1 cellular context compared by ENCODE assay signal in genomic region chr17:41688641-41689496, GRCh38.
TF ChIP-seq lines count a peak whose summit lies in the region.

TSS of gene EIF1 (plus strand) at chr17:41688885. CDS start at chr17:41689039, 154 bp downstream.

TF ChIP-seq in HEK293, 187 proteins besides CTCF, POLR2A, EP300 and RAD21 (continued from another document and continues in another):
- peak; percentile 66 for TF ChIP-seq ZBTB26 (tag by site-specific recombination; optimal IDR thresholded peaks at IDR 0.05)
- no peak for TF ChIP-seq ZNF426 (tag by site-specific recombination; IDR thresholded peaks at IDR 0.05)
- TF ChIP-seq ZSCAN18 (tag by site-specific recombination; IDR thresholded peaks at IDR 0.05), result peak; percentile 48; the same call in 1 of the 2 replicates
- no peak for TF ChIP-seq ZNF26 (tag by site-specific recombination; IDR thresholded peaks at IDR 0.05)
- TF ChIP-seq ZNF645 (tag by site-specific recombination; IDR thresholded peaks at IDR 0.05), result peak; percentile 93; the same call in 1 of the 2 replicates
- no peak for TF ChIP-seq ZNF274 (IDR thresholded peaks at IDR 0.05; ENCODE audit: low read length)
- no peak for TF ChIP-seq ZNF274 (tag by site-specific recombination; IDR thresholded peaks at IDR 0.05; ENCODE audit: borderline replicate concordance)
- peak; percentile 61; the same call in 1 of the 2 replicates for TF ChIP-seq ZSCAN4 (tag by site-specific recombination; IDR thresholded peaks at IDR 0.05)
- no peak for TF ChIP-seq ZNF664 (tag by site-specific recombination; IDR thresholded peaks at IDR 0.05)
- peak; percentile 28; the same call in 1 of the 2 replicates for TF ChIP-seq ZFP69B (tag by site-specific recombination; IDR thresholded peaks at IDR 0.05)
- TF ChIP-seq ZNF548 (tag by site-specific recombination; IDR thresholded peaks at IDR 0.05), result no peak
- TF ChIP-seq ZNF449 (tag by site-specific recombination; IDR thresholded peaks at IDR 0.05), result 0 out of 2 replicates have a peak, but pooled peaks have one; percentile 54
- TF ChIP-seq ZSCAN16 (tag by site-specific recombination; IDR thresholded peaks at IDR 0.05), result no peak
- peak; percentile 92 for TF ChIP-seq BCL11A (tag by site-specific recombination; IDR thresholded peaks at IDR 0.05; ENCODE audit: low read depth)
- TF ChIP-seq ZNF394 (tag by site-specific recombination; IDR thresholded peaks at IDR 0.05; ENCODE audit: borderline replicate concordance), result peak; percentile 87; the same call in 1 of the 2 replicates
- 0 out of 2 replicates have a peak, but pooled peaks have one; percentile 62 for TF ChIP-seq ZNF596 (tag by site-specific recombination; IDR thresholded peaks at IDR 0.05)
- TF ChIP-seq ZNF221 (tag by site-specific recombination; IDR thresholded peaks at IDR 0.05; ENCODE audit: borderline replicate concordance), result peak; percentile 26; the same call in 1 of the 2 replicates
- peak; percentile 97 for TF ChIP-seq KLF17 (tag by site-specific recombination; IDR thresholded peaks at IDR 0.05)
- 0 out of 2 replicates have a peak, but pooled peaks have one; percentile 63 for TF ChIP-seq ZSCAN23 (tag by site-specific recombination; IDR thresholded peaks at IDR 0.05)
- TF ChIP-seq AEBP2 (tag by site-specific recombination; IDR thresholded peaks at IDR 0.05; ENCODE audit: borderline replicate concordance), result no peak
- no peak for TF ChIP-seq ZNF549 (tag by site-specific recombination; IDR thresholded peaks at IDR 0.05)
- peak; percentile 85 for TF ChIP-seq ZNF610 (tag by site-specific recombination; IDR thresholded peaks at IDR 0.05; ENCODE audit: borderline replicate concordance)
- peak; percentile 39 for TF ChIP-seq ZNF398 (tag by site-specific recombination; IDR thresholded peaks at IDR 0.05)
- TF ChIP-seq ZXDB (tag by site-specific recombination; IDR thresholded peaks at IDR 0.05), result peak; percentile 81
- peak; percentile 55 for TF ChIP-seq YY2 (tag by site-specific recombination; IDR thresholded peaks at IDR 0.05)
- no peak for TF ChIP-seq ZNF302 (tag by site-specific recombination; IDR thresholded peaks at IDR 0.05; ENCODE audit: low read depth)
- TF ChIP-seq SP3 (tag by site-specific recombination; IDR thresholded peaks at IDR 0.05), result peak; percentile 97
- peak; percentile 46; the same call in 1 of the 2 replicates for TF ChIP-seq ZNF248 (tag by site-specific recombination; IDR thresholded peaks at IDR 0.05)
- TF ChIP-seq ZNF514 (tag by site-specific recombination; IDR thresholded peaks at IDR 0.05), result no peak
- TF ChIP-seq PRDM4 (tag by site-specific recombination; IDR thresholded peaks at IDR 0.05), result peak; percentile 57
- TF ChIP-seq ZNF23 (tag by site-specific recombination; IDR thresholded peaks at IDR 0.05; ENCODE audit: borderline replicate concordance), result no peak
- peak; percentile 99 for TF ChIP-seq ZBTB21 (tag by site-specific recombination; IDR thresholded peaks at IDR 0.05)
- TF ChIP-seq BCL11B (tag by site-specific recombination; IDR thresholded peaks at IDR 0.05; ENCODE audit: low read depth), result peak; percentile 98
- peak; percentile 99 for TF ChIP-seq KLF7 (tag by site-specific recombination; IDR thresholded peaks at IDR 0.05; ENCODE audit: borderline replicate concordance)
- peak; percentile 91 for TF ChIP-seq ZNF580 (tag by site-specific recombination; IDR thresholded peaks at IDR 0.05)
- no peak for TF ChIP-seq ZNF785 (tag by site-specific recombination; IDR thresholded peaks at IDR 0.05)
- TF ChIP-seq ZNF513 (tag by site-specific recombination; IDR thresholded peaks at IDR 0.05), result 0 out of 2 replicates have a peak, but pooled peaks have one; percentile 10
- TF ChIP-seq ZNF10 (tag by site-specific recombination; IDR thresholded peaks at IDR 0.05), result no peak
- TF ChIP-seq ZNF335 (tag by site-specific recombination; conservative IDR thresholded peaks at IDR 0.05), result peak; percentile 26
- TF ChIP-seq ZNF600 (tag by site-specific recombination; IDR thresholded peaks at IDR 0.05), result peak; percentile 94
- TF ChIP-seq ZNF175 (tag by site-specific recombination; IDR thresholded peaks at IDR 0.05), result no peak
- TF ChIP-seq KLF16 (tag by site-specific recombination; IDR thresholded peaks at IDR 0.05), result peak; percentile 69; the same call in 1 of the 2 replicates
